In the genomic region with DNA sequence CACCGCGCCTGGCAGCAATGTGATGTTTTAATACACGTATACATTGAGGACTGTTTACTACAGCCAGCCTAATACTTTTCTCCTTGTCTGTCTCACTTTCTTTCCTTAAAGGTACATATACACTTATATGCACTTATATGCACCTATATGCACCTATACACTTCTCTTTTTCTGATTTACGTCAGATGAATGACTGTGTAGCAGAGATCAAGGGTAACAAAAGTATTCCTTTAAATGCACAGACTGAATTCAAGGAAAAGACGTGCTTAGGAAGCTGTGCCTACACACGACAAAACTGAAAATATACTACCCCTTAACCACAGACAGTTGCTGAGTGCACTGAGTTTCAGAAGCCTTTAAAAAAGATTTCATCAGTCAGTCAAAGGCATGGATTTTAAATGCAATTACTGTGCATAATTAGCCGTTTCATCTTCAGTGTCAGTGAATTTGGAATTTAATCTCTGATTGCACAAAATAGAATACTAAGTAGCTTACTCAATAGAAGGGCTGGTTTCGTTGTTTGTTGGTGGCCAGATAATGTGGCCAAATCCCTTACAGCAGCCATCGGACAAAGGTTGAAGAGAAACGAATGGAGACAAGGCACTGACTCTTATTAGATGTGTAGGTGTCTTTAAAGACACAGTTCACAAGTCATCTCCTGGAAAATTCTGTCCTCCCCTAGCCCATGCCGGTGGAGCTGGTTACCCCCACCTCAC, we compare ENCODE assay signal across 13 cellular contexts. TPM values are rescaled to one million over a fixed set of nuclear protein-coding genes. Genes with fewer than 3 reads are reported as not detected.
DNase-seq lines count a peak whose midpoint lies in the region; ATAC-seq, FAIRE-seq and TF ChIP-seq lines count a peak whose summit lies in the region.
"Had no signal": no experiment of that assay in that cellular context is flagged by ENCODE, and none has a peak within 500 bp of the region (broad histone marks: within the 10 kb centered on the region; RNA-seq: fewer than 3 reads in every experiment).

No MANE protein-coding gene starts in this region.

- H3K56ac ChIP-seq in H1 (replicated peaks; ENCODE audit: insufficient read length, low read depth, low read length) (no peak overlapping the region), H9 (ENCODE audit: insufficient read length, low read depth, low read length) (no peak overlapping the region)

- H4K8ac ChIP-seq in H1 (ENCODE audit: extremely low read depth, insufficient read depth, low read length) (no peak overlapping the region), H9 (replicated peaks; ENCODE audit: insufficient read length, low read depth, low read length) (no peak overlapping the region)

- H2BK15ac ChIP-seq in H1 (ENCODE audit: low read length): peak overlapping the region; percentile 40; the same call in 1 of the 2 replicates
- no peak overlapping the region for H2BK15ac ChIP-seq in H9 (ENCODE audit: low read depth, low read length)

- H4K91ac ChIP-seq in H1 (replicated peaks; ENCODE audit: insufficient read length, low read length) (no peak overlapping the region), H9 (ENCODE audit: insufficient read length, low read depth, low read length) (no peak overlapping the region)

- TF ChIP-seq EP300 in H1 (IDR thresholded peaks at IDR 0.05; ENCODE audit: borderline replicate concordance in 1 of 2, low read depth in 2 of 2, low read length in 2 of 2): no peak

- intact Hi-C loops in heart right ventricle (cut with DNase I) (no loop called here), cardiac septum (cut with DNase I) (no loop called here), thyroid gland (cut with DNase I) (no loop called here)
- intact Hi-C loops in CD4-positive, alpha-beta memory T cell (cut with micrococcal nuclease): no loop called here

- H3K14ac ChIP-seq in H1 (ENCODE audit: insufficient read length): no peak overlapping the region
- no peak overlapping the region for H3K14ac ChIP-seq in H9 (ENCODE audit: insufficient read depth, low read length)

- no peak overlapping the region; the same call in 1 of the 2 replicates for H2AFZ ChIP-seq in H1 (ENCODE audit: low read length)
- H2AFZ ChIP-seq in H9 (ENCODE audit: low read length): no peak overlapping the region

- no peak overlapping the region for H4K5ac ChIP-seq in H1 (ENCODE audit: insufficient read length, low read depth, low read length)
- H4K5ac ChIP-seq in H9 (ENCODE audit: insufficient read length, low read depth, low read length): no peak overlapping the region

- H3K9me3 ChIP-seq in heart right ventricle (no peaks in the 10 kb centered on the region), H1 (ENCODE audit: insufficient read depth in 2 of 2, low read depth in 1 of 2, low read length in 1 of 2) (no peaks in the 10 kb centered on the region), thyroid gland (no peaks in the 10 kb centered on the region), H9 (ENCODE audit: control insufficient read depth, low read depth, low read length) (no peaks in the 10 kb centered on the region)
- no peaks in the 10 kb centered on the region for H3K9me3 ChIP-seq in CD4-positive, alpha-beta memory T cell (ENCODE audit: control insufficient read depth in 1 of 2, low read length in 2 of 2)

- no peak overlapping the region for H2BK120ac ChIP-seq in H1 (replicated peaks; ENCODE audit: low read depth, low read length)
- no peak overlapping the region for H2BK120ac ChIP-seq in H9 (ENCODE audit: low read depth, low read length, poor library complexity, severe bottlenecking)

- no peak overlapping the region for H3T11ph ChIP-seq in H9 (ENCODE audit: low read length)

- H3K4me3 ChIP-seq in heart right ventricle (no peak overlapping the region), H1 (ENCODE audit: extremely low read depth in 1 of 4, insufficient read depth in 2 of 4, low read depth in 3 of 4, low read length in 4 of 4) (no peak overlapping the region), thyroid gland (replicated peaks in 1 of 3) (no peak overlapping the region)
- H3K4me3 ChIP-seq in CD4-positive, alpha-beta memory T cell (ENCODE audit: low read length in 2 of 2): no peak overlapping the region

- H3K36me3 Mint-ChIP-seq in CD4-positive, alpha-beta memory T cell: no peaks in the 10 kb centered on the region
- no peaks in the 10 kb centered on the region; a peak in 1 of 7 replicates for H3K36me3 Mint-ChIP-seq in H9 (ENCODE audit: insufficient read depth in 1 of 3, low read depth in 3 of 3)

- H3K27ac ChIP-seq in heart right ventricle: peak overlapping the region in 7 of 10 donors; percentile 11 to 92 (median 75)
- no peak overlapping the region for H3K27ac ChIP-seq in H1 (ENCODE audit: low read depth, low read length)
- peak overlapping the region in 2 of 3 donors; percentile 77 to 88 for H3K27ac ChIP-seq in thyroid gland
- no peak overlapping the region for H3K27ac ChIP-seq in CD4-positive, alpha-beta memory T cell (ENCODE audit: low read depth, low read length)
- no peak overlapping the region for H3K27ac ChIP-seq in H9 (ENCODE audit: insufficient read length, low read depth, low read length)

- no peak for FAIRE-seq in H1 (lab: Jason Lieb, UNC)
- FAIRE-seq: urothelium cell line had no signal

- H3K36me3 ChIP-seq in heart right ventricle (no peaks in the 10 kb centered on the region), H1 (ENCODE audit: control insufficient read depth in 2 of 4, insufficient read depth in 4 of 4, low read length in 3 of 4) (no peaks in the 10 kb centered on the region), thyroid gland (no peaks in the 10 kb centered on the region)
- no peaks in the 10 kb centered on the region for H3K36me3 ChIP-seq in CD4-positive, alpha-beta memory T cell (ENCODE audit: insufficient read depth, low read length)

- no peaks in the 10 kb centered on the region for H3K4me1 Mint-ChIP-seq in CD4-positive, alpha-beta memory T cell
- H3K4me1 Mint-ChIP-seq in H9: peaks cover 18 to 19% of the 10 kb centered on the region in 2 experiments

- H3K18ac ChIP-seq in H1 (ENCODE audit: extremely low read depth, low read length) (no peak overlapping the region), H9 (ENCODE audit: insufficient read length, low read depth, low read length) (no peak overlapping the region)

- H2AK5ac ChIP-seq in H1 (ENCODE audit: low read depth, low read length): no peak overlapping the region
- H2AK5ac ChIP-seq in H9 (ENCODE audit: insufficient read length, low read length): no peak overlapping the region

- TF ChIP-seq CTCF in heart right ventricle (IDR thresholded peaks at IDR 0.05) (no peak), H1 (IDR thresholded peaks at IDR 0.05; ENCODE audit: control extremely low read depth in 1 of 3, insufficient read depth in 1 of 3, low read depth in 1 of 3, low read length in 3 of 3) (no peak), thyroid gland (IDR thresholded peaks at IDR 0.05) (no peak), H9 (conservative IDR thresholded peaks at IDR 0.05) (no peak)

- CTCF ChIA-PET in H1 (lab: Charles Lee; ENCODE audit: partially characterized antibody): interaction anchor here (1.6 to 4.0 kb wide), 2 partner anchors 17 to 89 kb away, joined by 3 to 17 read pairs; no protein-coding TSS in a partner anchor
- CTCF ChIA-PET in CD4-positive, alpha-beta memory T cell (lab: Charles Lee; ENCODE audit: partially characterized antibody): no interaction called here

- H3K23me2 ChIP-seq in H1 (ENCODE audit: low read depth, low read length) (no peaks in the 10 kb centered on the region; the same call in 1 of the 2 replicates), H9 (ENCODE audit: insufficient read length, low read depth, low read length, poor library complexity, severe bottlenecking) (no peaks in the 10 kb centered on the region)

- H3K4me1 ChIP-seq in heart right ventricle: peaks cover 5 to 73% (median 44%) of the 10 kb centered on the region in 9 donors
- H3K4me1 ChIP-seq in H1 (replicated peaks in 1 of 4; ENCODE audit: control insufficient read depth in 3 of 4, insufficient read depth in 4 of 4, low read length in 3 of 4): peaks cover 0 to 11% (median 2%) of the 10 kb centered on the region in 4 experiments; a peak in 4 of 7 replicates
- H3K4me1 ChIP-seq in thyroid gland: peaks cover 28 to 41% of the 10 kb centered on the region in 2 donors
- H3K4me1 ChIP-seq in CD4-positive, alpha-beta memory T cell (ENCODE audit: insufficient read depth, low read length): no peaks in the 10 kb centered on the region
- H3K4me1 ChIP-seq in H9 (ENCODE audit: insufficient read depth, low read length): peaks cover 3% of the 10 kb centered on the region; the same call in 1 of the 2 replicates

- H2BK5ac ChIP-seq in H1 (ENCODE audit: low read depth, low read length) (no peak overlapping the region), H9 (ENCODE audit: insufficient read length, low read length) (no peak overlapping the region)

- DNase-seq in heart right ventricle: no peak
- no peak for DNase-seq in cardiac septum (ENCODE audit: low spot score)
- DNase-seq in OCI-M1 (lab: John Stamatoyannopoulos, UW): peak; percentile 33
- no peak for DNase-seq in H1 (ENCODE audit: low read depth in 1 of 2, low spot score in 2 of 2)
- DNase-seq in thyroid gland: no peak
- no peak for DNase-seq in COLO829 (ENCODE audit: low spot score)
- DNase-seq in CD4-positive, alpha-beta memory T cell: no peak
- DNase-seq in H9: no peak
- DNase-seq: amygdala, dermis blood vessel endothelial cell, DMS79 treated with DMSO at 0.1 percent for 48 hours, NCI-H510A treated with DMSO at 0.1 percent for 48 hours had no signal

- H4K20me1 ChIP-seq in H1 (replicated peaks in 1 of 2; ENCODE audit: control insufficient read depth in 1 of 2, insufficient read depth in 2 of 2, low read length in 2 of 2): no peaks in the 10 kb centered on the region
- H4K20me1 ChIP-seq in H9 (ENCODE audit: control insufficient read depth, insufficient read depth, insufficient read length): no peaks in the 10 kb centered on the region

- no peak for TF ChIP-seq RAD21 in H1 (IDR thresholded peaks at IDR 0.05 in 1 of 2, conservative IDR thresholded peaks at IDR 0.05 in 1 of 2; ENCODE audit: low read depth in 2 of 2, low read length in 2 of 2)

- peaks cover 0 to 2% of the 10 kb centered on the region in 2 donors for H3K27me3 Mint-ChIP-seq in CD4-positive, alpha-beta memory T cell
- no peaks in the 10 kb centered on the region; the same call in 1 of the 2 replicates for H3K27me3 Mint-ChIP-seq in H9 (ENCODE audit: low read depth)

- H3K4ac ChIP-seq in H1 (replicated peaks; ENCODE audit: insufficient read length, low read depth, low read length): no peak overlapping the region
- H3K4ac ChIP-seq in H9 (ENCODE audit: low read depth, low read length): no peak overlapping the region

- H3K27me3 ChIP-seq in heart right ventricle (no peaks in the 10 kb centered on the region), H1 (replicated peaks in 1 of 4; ENCODE audit: control insufficient read depth in 3 of 4, extremely low read depth in 1 of 4, insufficient read depth in 3 of 4, low read length in 3 of 4) (no peaks in the 10 kb centered on the region), thyroid gland (no peaks in the 10 kb centered on the region), H9 (ENCODE audit: insufficient read depth, low read length) (no peaks in the 10 kb centered on the region)
- no peaks in the 10 kb centered on the region for H3K27me3 ChIP-seq in CD4-positive, alpha-beta memory T cell (ENCODE audit: insufficient read depth, low read length)

- 75 to 78% methylated on average over 11 of the region's 11 CpGs for WGBS in heart right ventricle, 2 donors
- WGBS in H1 (ENCODE audit: extremely low coverage in 1 of 2, insufficient coverage in 1 of 2, insufficient read length in 1 of 2, insufficient replicate concordance in 2 of 2, low coverage in 1 of 2, low lambda C conversion rate in 2 of 2, missing lambda C conversion rate in 1 of 2), 2 experiments: 91% methylated on average over 11 of the region's 11 CpGs; no CpG with 5 or more reads in 1 of the 2 experiments
- 90 to 91% methylated on average over 11 of the region's 11 CpGs for WGBS in thyroid gland, 2 donors
- WGBS in H9 (ENCODE audit: extremely low coverage, insufficient read length, low lambda C conversion rate): no CpG with 5 or more reads among the region's 11 CpGs

- no peak overlapping the region for H2BK20ac ChIP-seq in H1 (ENCODE audit: low read length)
- no peak overlapping the region for H2BK20ac ChIP-seq in H9 (ENCODE audit: low read depth, low read length, poor library complexity, severe bottlenecking)

- H2BK12ac ChIP-seq in H1 (ENCODE audit: low read depth, low read length) (peak overlapping the region; percentile 23; the same call in 1 of the 2 replicates), H9 (ENCODE audit: insufficient read length, low read depth, low read length) (no peak overlapping the region)

- H3K23ac ChIP-seq in H1 (ENCODE audit: insufficient read length) (no peak overlapping the region), H9 (ENCODE audit: insufficient read length, low read depth, low read length) (no peak overlapping the region)

- H3K9me3 Mint-ChIP-seq in CD4-positive, alpha-beta memory T cell: no peaks in the 10 kb centered on the region
- no peaks in the 10 kb centered on the region for H3K9me3 Mint-ChIP-seq in H9

- H3K9ac ChIP-seq in H1 (replicated peaks in 1 of 4; ENCODE audit: extremely low read depth in 1 of 4, low read depth in 3 of 4, low read length in 3 of 4) (no peak overlapping the region), H9 (ENCODE audit: extremely low read depth, insufficient read length, low read length) (no peak overlapping the region)

- no peak for TF ChIP-seq POLR2A in H1 (IDR thresholded peaks at IDR 0.05; ENCODE audit: control extremely low read depth in 1 of 2, low read depth in 2 of 2, low read length in 2 of 2)
- no peak for TF ChIP-seq POLR2A in thyroid gland (IDR thresholded peaks at IDR 0.05)

- no peak for ATAC-seq in heart right ventricle

- POLR2A ChIA-PET in H1 (lab: Charles Lee; ENCODE audit: partially characterized antibody): interaction anchor here (1.7 kb wide), 1 partner anchor 94 kb away, joined by 5 read pairs; no protein-coding TSS in a partner anchor
- POLR2A ChIA-PET in CD4-positive, alpha-beta memory T cell (lab: Charles Lee; ENCODE audit: partially characterized antibody): no interaction called here

- H3K79me2 ChIP-seq in H1 (ENCODE audit: control insufficient read depth in 1 of 2, insufficient read depth in 2 of 2, low read length in 2 of 2) (no peaks in the 10 kb centered on the region), H9 (ENCODE audit: insufficient read depth, low read length) (no peaks in the 10 kb centered on the region)

- H3K27ac Mint-ChIP-seq in CD4-positive, alpha-beta memory T cell: no peak overlapping the region
- H3K27ac Mint-ChIP-seq in H9: peak overlapping the region in 1 of 3 experiments; percentile 35; a peak in 2 of 7 replicates

- no peak overlapping the region for H3K4me3 Mint-ChIP-seq in CD4-positive, alpha-beta memory T cell
- no peak overlapping the region for H3K4me3 Mint-ChIP-seq in H9

- H3K79me1 ChIP-seq in H1 (ENCODE audit: low read depth, low read length) (no peaks in the 10 kb centered on the region), H9 (ENCODE audit: insufficient read depth, low read depth, low read length, poor library complexity, severe bottlenecking) (no peaks in the 10 kb centered on the region)

- H3K4me2 ChIP-seq in H1 (ENCODE audit: insufficient read depth in 1 of 2, low read depth in 2 of 2, low read length in 2 of 2) (no peak overlapping the region), H9 (ENCODE audit: insufficient read depth, insufficient read length, low read length) (no peak overlapping the region)

RNA-seq across cellular contexts. Expression of gene TARBP1, which starts 38.3 kb away (rescaled TPM):
- total RNA-seq in heart right ventricle (10 to 100 TPM in 3 of 10 donors, 1 to 10 TPM in 7; 6.9 to 11.7 (median 9.0) TPM), cardiac septum (9.1 TPM), thyroid gland (10 to 100 TPM; 27.1 to 58.1 (median 31.3) TPM), H9 (2021) (19.6 and 20.2 TPM in 2 replicates)
- polyA plus RNA-seq in heart right ventricle (10 to 100 TPM in 1 of 2 donors, 1 to 10 TPM in 1; 4.6 to 49.9 TPM), H1 (2011; rRNA removed) (18.8 and 32.3 TPM in 2 replicates)
- 18.6 and 21.9 TPM in 2 replicates for total RNA-seq in H1 (2021; fragmentation: NEBNext Ultra II Directional; extraction: Animal tissue kit (Norgen Biotek cat#: 25700))
- polyA plus RNA-seq in H1 (2011; cell fraction: cytosol; rRNA removed): 30.1 TPM
- 38.3 TPM for polyA plus RNA-seq in H1 (2011; cell fraction: nucleus; rRNA removed)
- 23.6 to 27.0 TPM (median 24.8 TPM) in 4 replicates for polyA plus RNA-seq in H1 (2012, experiment 1 of 2)
- 3.3 TPM for polyA plus RNA-seq in H1 (2012, experiment 2 of 2)
- 10.5 TPM for polyA plus RNA-seq in H1 (2013, experiment 1 of 2)
- polyA plus RNA-seq in H1 (2013, experiment 2 of 2): 9.7 TPM
- 17.4 and 23.1 TPM in 2 replicates for polyA minus RNA-seq in H1 (2011; rRNA and poly(A)+ RNA removed)
- polyA minus RNA-seq in H1 (2011; cell fraction: cytosol; rRNA and poly(A)+ RNA removed): 9.3 TPM
- 22.0 TPM for polyA minus RNA-seq in H1 (2011; cell fraction: nucleus; rRNA and poly(A)+ RNA removed)
- 10 to 100 TPM; 25.8 to 27.5 TPM for total RNA-seq in CD4-positive, alpha-beta memory T cell
- polyA plus RNA-seq in CD4-positive, alpha-beta memory T cell: 10 to 100 TPM in 1 of 2 donors, 1 to 10 TPM in 1; 10.0 to 14.1 TPM

Comparison
In these comparisons a context has a peak if more than half of its experiments do, and no peak if none do; other contexts are left out.
1. H3K27ac ChIP-seq: peak in heart right ventricle (7 of 10) and thyroid gland (2 of 3); none in H1 (single experiment), CD4-positive, alpha-beta memory T cell (single experiment) and H9 (single experiment).